In genomic region chr17:77361986-77362620, GRCh38 we compare ENCODE assay signal across 1 cellular context.
TF ChIP-seq lines count a peak whose summit lies in the region.

No MANE protein-coding gene starts in this region.

TF ChIP-seq in WTC11, 78 proteins besides CTCF, POLR2A, EP300 and RAD21 (continued from another document):
- TF ChIP-seq ARID4B (CRISPR knock-in tag; IDR thresholded peaks at IDR 0.05; ENCODE audit: borderline replicate concordance), result no peak
